Comparison of ENCODE assay signal across 21 cellular contexts in genomic region chr10:130786365-130786966, GRCh38.
DNase-seq lines count a peak whose midpoint lies in the region; ATAC-seq and TF ChIP-seq lines count a peak whose summit lies in the region.
"Had no signal": no experiment of that assay in that cellular context is flagged by ENCODE, and none has a peak within 500 bp of the region (broad histone marks: within the 10 kb centered on the region; RNA-seq: fewer than 3 reads in every experiment).

No MANE protein-coding gene starts in this region.

- H3K36me3 Mint-ChIP-seq in chondrocyte (ENCODE audit: low read depth) (no peaks in the 10 kb centered on the region), nephron progenitor cell (ENCODE audit: low read depth) (no peaks in the 10 kb centered on the region), T-cell (no peaks in the 10 kb centered on the region)
- H3K36me3 Mint-ChIP-seq: CD4-positive, alpha-beta memory T cell had no signal

- no peak overlapping the region for H3K4me2 ChIP-seq in parathyroid adenoma (ENCODE audit: low read length)
- H3K4me2 ChIP-seq: A549; BLaER1 treated with 17β-estradiol and CSF1 and Interleukin-3, amounts not matched to agents 10 nM and 100 nM had no signal

- H3K27me3 ChIP-seq in H7 (ENCODE audit: control insufficient read depth, insufficient read depth, low read length) = no peaks in the 10 kb centered on the region
- H3K27me3 ChIP-seq in parathyroid adenoma (ENCODE audit: control insufficient read depth, insufficient read depth, low read length) = no peaks in the 10 kb centered on the region
- H3K27me3 ChIP-seq: BE2C; BLaER1 treated with 17β-estradiol and CSF1 and Interleukin-3, amounts not matched to agents 10 nM and 100 nM had no signal

- no peaks in the 10 kb centered on the region for H3K79me2 ChIP-seq in parathyroid adenoma

- no peak overlapping the region for H3K4me3 Mint-ChIP-seq in chondrocyte (ENCODE audit: unreplicated experiment)
- no peak overlapping the region for H3K4me3 Mint-ChIP-seq in nephron progenitor cell
- no peak overlapping the region for H3K4me3 Mint-ChIP-seq in T-cell
- H3K4me3 Mint-ChIP-seq: CD4-positive, alpha-beta memory T cell had no signal

- no peak overlapping the region for H3K4me3 ChIP-seq in H7 (ENCODE audit: insufficient read depth, low read depth, low read length)
- H3K4me3 ChIP-seq in parathyroid adenoma (ENCODE audit: low read depth, low read length) = no peak overlapping the region
- H3K4me3 ChIP-seq: A549; BLaER1 treated with 17β-estradiol and CSF1 and Interleukin-3, amounts not matched to agents 10 nM and 100 nM had no signal

- H3K9me3 Mint-ChIP-seq in chondrocyte (ENCODE audit: low read depth) = peaks cover 8% of the 10 kb centered on the region
- no peaks in the 10 kb centered on the region for H3K9me3 Mint-ChIP-seq in nephron progenitor cell
- no peaks in the 10 kb centered on the region for H3K9me3 Mint-ChIP-seq in T-cell

- H3K36me3 ChIP-seq in H7 (replicated peaks; ENCODE audit: control insufficient read depth, insufficient read depth, low read length) (no peaks in the 10 kb centered on the region), parathyroid adenoma (ENCODE audit: control insufficient read depth, insufficient read depth, low read length) (no peaks in the 10 kb centered on the region)
- H3K36me3 ChIP-seq: BE2C; BLaER1 treated with 17β-estradiol and CSF1 and Interleukin-3, amounts not matched to agents 10 nM and 100 nM had no signal

- H3K27ac Mint-ChIP-seq in chondrocyte (ENCODE audit: unreplicated experiment) (no peak overlapping the region), nephron progenitor cell (no peak overlapping the region), T-cell (no peak overlapping the region)
- H3K27ac Mint-ChIP-seq: CD4-positive, alpha-beta memory T cell had no signal

- no peak for ATAC-seq in T-cell (replicated peaks in 1 of 4)
- ATAC-seq: A549 had no signal

- TF ChIP-seq CTCF in chondrocyte (IDR thresholded peaks at IDR 0.05) (no peak), nephron progenitor cell (IDR thresholded peaks at IDR 0.05) (no peak), parathyroid adenoma (IDR thresholded peaks at IDR 0.05) (no peak)

- peak overlapping the region; percentile 54 for H2AFZ ChIP-seq in parathyroid adenoma

- POLR2A ChIA-PET in T-cell (lab: Charles Lee) = no interaction called here

- H3K27ac ChIP-seq in parathyroid adenoma = peak overlapping the region; percentile 73
- H3K27ac ChIP-seq: A549; BLaER1 treated with 17β-estradiol and CSF1 and Interleukin-3, amounts not matched to agents 10 nM and 100 nM had no signal

- DNase-seq in H7 = peak; percentile 61
- peak; percentile 74 for DNase-seq in chondrocyte (ENCODE audit: low spot score)
- peak; percentile 20 for DNase-seq in nephron progenitor cell
- DNase-seq in iPS-NIHi7 (ENCODE audit: extremely low spot score) = no peak
- no peak for DNase-seq in SK-N-DZ (ENCODE audit: low spot score)
- DNase-seq in T-cell = no peak
- DNase-seq: 8988T; ACHN; AML-193; BE2C; Calu3; CD4-positive, alpha-beta memory T cell; COR-L47; DMS53; DMS79 treated with DMSO at 0.1 percent for 48 hours; GF-D8; GOT3; HCEC 1CT had no signal

- H3K4me1 ChIP-seq in parathyroid adenoma = peaks cover 12% of the 10 kb centered on the region
- H3K4me1 ChIP-seq: A549, BE2C had no signal

- H3K9ac ChIP-seq in parathyroid adenoma = no peak overlapping the region
- H3K9ac ChIP-seq: BLaER1 treated with 17β-estradiol and CSF1 and Interleukin-3, amounts not matched to agents 10 nM and 100 nM had no signal

- H3K27me3 Mint-ChIP-seq in chondrocyte (ENCODE audit: low read depth) = no peaks in the 10 kb centered on the region
- H3K27me3 Mint-ChIP-seq in nephron progenitor cell (ENCODE audit: low read depth, poor library complexity) = peaks cover 20% of the 10 kb centered on the region
- no peaks in the 10 kb centered on the region for H3K27me3 Mint-ChIP-seq in T-cell
- H3K27me3 Mint-ChIP-seq: CD4-positive, alpha-beta memory T cell had no signal

- H3K4me1 Mint-ChIP-seq in chondrocyte (ENCODE audit: low read depth) (no peaks in the 10 kb centered on the region), nephron progenitor cell (no peaks in the 10 kb centered on the region), T-cell (no peaks in the 10 kb centered on the region)
- H3K4me1 Mint-ChIP-seq: CD4-positive, alpha-beta memory T cell had no signal

- CTCF ChIA-PET in T-cell (lab: Charles Lee) = no interaction called here

- no peaks in the 10 kb centered on the region for H3K9me3 ChIP-seq in parathyroid adenoma (ENCODE audit: control insufficient read depth, low read length)
- H3K9me3 ChIP-seq: BE2C; BLaER1 treated with 17β-estradiol and CSF1 and Interleukin-3, amounts not matched to agents 10 nM and 100 nM had no signal

Comparison
In these comparisons a context has a peak if more than half of its experiments do, and no peak if none do; other contexts are left out.
1. DNase-seq: peak in H7 (single experiment), chondrocyte (single experiment) and nephron progenitor cell (single experiment); none in iPS-NIHi7 (single experiment), SK-N-DZ (single experiment) and T-cell (0 of 34).